Comparison of ENCODE assay signal across 15 cellular contexts in the genomic region with DNA sequence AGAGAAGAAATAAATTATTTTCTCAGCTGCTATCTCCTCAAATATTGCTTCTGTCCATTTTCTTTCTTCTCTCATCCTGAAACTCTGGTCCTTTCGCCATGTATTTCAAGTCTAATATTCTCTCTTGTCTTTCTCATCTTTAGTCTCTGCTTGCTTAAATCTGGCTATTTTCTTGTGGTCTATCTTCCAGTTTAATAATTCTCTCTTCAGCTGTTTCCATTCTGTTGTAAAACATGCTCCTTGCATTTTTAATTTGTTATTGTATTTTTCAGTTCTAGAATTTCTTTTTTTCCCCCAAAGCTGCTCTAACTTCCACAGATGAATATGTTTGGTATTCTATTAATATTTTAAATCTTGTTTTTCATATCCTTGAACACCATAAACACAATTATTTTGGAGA.
DNase-seq lines count a peak whose midpoint lies in the region; ATAC-seq, FAIRE-seq and TF ChIP-seq lines count a peak whose summit lies in the region.
"Had no signal": no experiment of that assay in that cellular context is flagged by ENCODE, and none has a peak within 500 bp of the region (broad histone marks: within the 10 kb centered on the region; RNA-seq: fewer than 3 reads in every experiment).

No MANE protein-coding gene starts in this region.

- H3K27me3 ChIP-seq in HepG2 (ENCODE audit: control insufficient read depth in 1 of 2, insufficient read depth in 2 of 2, low read length in 2 of 2) (no peaks in the 10 kb centered on the region; a peak in 1 of 5 replicates), right lobe of liver (no peaks in the 10 kb centered on the region), colonic mucosa (no peaks in the 10 kb centered on the region), mucosa of rectum (ENCODE audit: control insufficient read depth in 2 of 2, insufficient read depth in 2 of 2, low read length in 2 of 2) (no peaks in the 10 kb centered on the region), dorsolateral prefrontal cortex (peaks cover 0 to 8% (median 0%) of the 10 kb centered on the region in 45 donors)

- DNase-seq in HepG2 (ENCODE audit: low spot score) (no peak), right lobe of liver (no peak), colonic mucosa (no peak), dorsolateral prefrontal cortex (no peak), iPS-NIHi7 (ENCODE audit: extremely low spot score) (no peak)
- DNase-seq: C1 segment of cervical spinal cord; CD4-positive, alpha-beta T cell; DMS79; H9; HFFc6; IMR-90 had no signal

- H3K4me3 ChIP-seq in HepG2 (replicated peaks in 1 of 3; ENCODE audit: insufficient read depth in 1 of 3, low read depth in 2 of 3, low read length in 3 of 3) (no peak overlapping the region), right lobe of liver (no peak overlapping the region), colonic mucosa (no peak overlapping the region), mucosa of rectum (ENCODE audit: low read length in 2 of 2) (peak overlapping the region in 1 of 2 donors; percentile 50), dorsolateral prefrontal cortex (no peak overlapping the region)
- H3K4me3 ChIP-seq: GM23338 had no signal

- TF ChIP-seq RAD21 in HepG2 (CRISPR knock-in tag; IDR thresholded peaks at IDR 0.05) = no peak

- H3K27ac ChIP-seq in HepG2 (ENCODE audit: extremely low read length, insufficient read depth, low read length) = no peak overlapping the region
- H3K27ac ChIP-seq in right lobe of liver = no peak overlapping the region
- H3K27ac ChIP-seq in colonic mucosa = peak overlapping the region; percentile 93
- H3K27ac ChIP-seq in mucosa of rectum (ENCODE audit: low read depth in 2 of 2, low read length in 2 of 2) = peak overlapping the region; percentile 94 to 98
- H3K27ac ChIP-seq in dorsolateral prefrontal cortex = no peak overlapping the region

- H3K9ac ChIP-seq in HepG2 (ENCODE audit: insufficient read depth, low read depth, low read length) (no peak overlapping the region), colonic mucosa (ENCODE audit: low read depth in 2 of 2, low read length in 2 of 2) (no peak overlapping the region), mucosa of rectum (ENCODE audit: low read depth in 1 of 2, low read length in 2 of 2) (peak overlapping the region; percentile 41 to 65)

- POLR2A ChIA-PET in HepG2 (lab: Yijun Ruan, JAX) = no interaction called here

- H3K79me2 ChIP-seq in HepG2 (ENCODE audit: insufficient read depth, low read length) = no peaks in the 10 kb centered on the region

- H4K20me1 ChIP-seq in HepG2 (ENCODE audit: insufficient read depth, low read length) = no peaks in the 10 kb centered on the region

- H3K36me3 ChIP-seq in HepG2 (replicated peaks in 1 of 2; ENCODE audit: control insufficient read depth in 1 of 2, insufficient read depth in 2 of 2, low read length in 2 of 2) = no peaks in the 10 kb centered on the region
- H3K36me3 ChIP-seq in right lobe of liver = no peaks in the 10 kb centered on the region
- H3K36me3 ChIP-seq in colonic mucosa = no peaks in the 10 kb centered on the region
- no peaks in the 10 kb centered on the region for H3K36me3 ChIP-seq in mucosa of rectum (ENCODE audit: control insufficient read depth in 2 of 2, insufficient read depth in 2 of 2, low read length in 2 of 2)

- peaks cover 35% of the 10 kb centered on the region for H3K4me1 ChIP-seq in HepG2 (ENCODE audit: insufficient read depth, low read length)
- H3K4me1 ChIP-seq in right lobe of liver = peaks cover 0 to 44% (median 16%) of the 10 kb centered on the region in 4 donors
- no peaks in the 10 kb centered on the region for H3K4me1 ChIP-seq in colonic mucosa
- H3K4me1 ChIP-seq in mucosa of rectum (ENCODE audit: control insufficient read depth in 2 of 2, insufficient read depth in 2 of 2, low read length in 2 of 2) = peaks cover 33 to 59% of the 10 kb centered on the region in 2 donors

- no peak for FAIRE-seq in HepG2 (lab: Jason Lieb, UNC)
- FAIRE-seq: GM12891 had no signal

- CTCF ChIA-PET in HepG2 (lab: Yijun Ruan, JAX; ENCODE audit: low intra/inter-chr PET ratio, low total read pairs) = no interaction called here

- H2AFZ ChIP-seq in HepG2 (ENCODE audit: low read length) = no peak overlapping the region
- H2AFZ ChIP-seq: GM23338 had no signal

- H3K9me3 ChIP-seq in HepG2 (ENCODE audit: low read length) (peaks cover 14% of the 10 kb centered on the region), right lobe of liver (peaks cover 0 to 3% (median 0%) of the 10 kb centered on the region in 4 donors), colonic mucosa (no peaks in the 10 kb centered on the region), mucosa of rectum (ENCODE audit: control insufficient read depth in 2 of 2, low read length in 2 of 2) (peaks cover 2 to 3% of the 10 kb centered on the region in 2 donors)

- TF ChIP-seq CTCF in HepG2 (CRISPR knock-in tag; IDR thresholded peaks at IDR 0.05) (no peak), right lobe of liver (IDR thresholded peaks at IDR 0.05) (no peak), colonic mucosa (IDR thresholded peaks at IDR 0.05) (no peak), dorsolateral prefrontal cortex (IDR thresholded peaks at IDR 0.05 in 54 of 56, conservative IDR thresholded peaks at IDR 0.05 in 2 of 56; ENCODE audit: low read depth in 1 of 56, partially characterized antibody in 56 of 56) (no peak)

- no TSS peak for BruUV-seq in HepG2 (replicated peaks; lab: Mats Ljungman, UMichigan)

- TF ChIP-seq EP300 in HepG2 (IDR thresholded peaks at IDR 0.05; ENCODE audit: low read depth in 2 of 2, low read length in 2 of 2) (no peak), HepG2 (CRISPR knock-in tag; IDR thresholded peaks at IDR 0.05; ENCODE audit: borderline replicate concordance) (no peak)

- no peak overlapping the region for H3K4me2 ChIP-seq in HepG2 (ENCODE audit: low read depth, low read length)
- H3K4me2 ChIP-seq: GM23338 had no signal

- intact Hi-C loops in HepG2 (cut with micrococcal nuclease; ENCODE audit: unreplicated experiment) (no loop called here), right lobe of liver (cut with DNase I) (no loop called here), colonic mucosa (cut with DNase I) (no loop called here), dorsolateral prefrontal cortex (cut with DNase I) (no loop called here)

- in situ Hi-C loops in HepG2 (cut with HindIII; ENCODE audit: extremely low pct_ligation_motif_present, low pct_unique_long_range_greater_than_20kb) = no loop called here

- 60% methylated on average over 1 of the region's 1 CpG for WGBS in HepG2 (ENCODE audit: low lambda C conversion rate)
- WGBS in right lobe of liver (ENCODE audit: insufficient coverage, low coverage, low lambda C conversion rate, missing lambda C conversion rate) = 33% methylated on average over 1 of the region's 1 CpG

- TF ChIP-seq POLR2A in HepG2 (IDR thresholded peaks at IDR 0.05; ENCODE audit: insufficient read depth in 1 of 2, low read depth in 2 of 2, low read length in 2 of 2) = no peak
- no peak for TF ChIP-seq POLR2A in right lobe of liver (IDR thresholded peaks at IDR 0.05)

- ATAC-seq in HepG2 (no peak), right lobe of liver (no peak), HG02623 (IDR thresholded peaks at IDR 0.05; ENCODE audit: unreplicated experiment) (no peak)
- ATAC-seq: GM23338 had no signal

TF ChIP-seq in HepG2, 621 proteins besides CTCF, POLR2A, EP300 and RAD21:
- TF ChIP-seq ZFP82 (CRISPR knock-in tag; IDR thresholded peaks at IDR 0.05; ENCODE audit: borderline replicate concordance) (peak; percentile 76), KLF12 (CRISPR knock-in tag; IDR thresholded peaks at IDR 0.05; ENCODE audit: borderline replicate concordance) (no peak)

Comparison
In these comparisons a context has a peak if more than half of its experiments do, and no peak if none do; other contexts are left out.
1. H3K27ac ChIP-seq: peak in colonic mucosa (single experiment) and mucosa of rectum (2 of 2); none in HepG2 (single experiment), right lobe of liver (0 of 3) and dorsolateral prefrontal cortex (0 of 59).
2. H3K9ac ChIP-seq: peak in mucosa of rectum (2 of 2); none in HepG2 (single experiment) and colonic mucosa (0 of 2).